8 cellular contexts compared by ENCODE assay signal in the genomic region with DNA sequence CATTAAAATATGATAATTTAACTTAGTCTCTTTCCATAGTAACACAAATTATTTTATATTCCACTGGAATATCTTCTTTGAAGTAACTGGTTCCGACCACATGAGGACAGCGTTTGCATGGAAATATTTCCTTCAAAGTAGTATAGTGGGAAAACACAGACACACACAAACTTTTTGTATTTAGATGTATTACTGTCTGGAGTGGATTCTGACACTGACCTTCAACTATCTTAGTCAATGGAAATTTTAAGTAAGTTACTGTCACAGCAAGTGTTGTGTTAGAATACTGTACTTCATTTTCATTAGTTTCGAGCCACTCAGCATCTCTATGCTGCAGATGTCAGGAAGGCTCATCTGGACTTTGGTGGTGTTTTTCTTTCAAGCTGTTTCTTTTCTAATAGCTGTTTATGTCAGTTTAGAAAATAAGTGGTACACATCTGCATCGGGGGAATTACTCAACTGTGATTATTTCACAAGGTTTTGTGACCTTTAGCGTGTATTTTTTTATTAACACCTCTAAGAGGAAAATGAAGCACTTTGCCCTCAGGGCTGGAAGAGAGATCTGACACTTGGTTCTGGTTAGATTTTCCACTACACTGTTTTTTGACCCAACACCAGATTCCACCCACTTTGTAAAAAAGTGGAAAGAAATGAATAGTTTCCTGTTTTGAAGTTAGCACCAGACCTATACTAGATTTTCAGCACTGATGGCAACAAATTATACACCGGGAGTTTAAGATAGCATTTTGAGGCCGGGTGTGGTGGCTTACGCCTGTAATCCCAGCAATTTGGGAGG. TPM values are rescaled to one million over a fixed set of nuclear protein-coding genes. Genes with fewer than 3 reads are reported as not detected.
A peak's percentile ranks its signal among the peaks of the same experiment; 100 is the strongest.
DNase-seq lines count a peak whose midpoint lies in the region; ATAC-seq and TF ChIP-seq lines count a peak whose summit lies in the region.

No MANE protein-coding gene starts in this region.

- H3K18ac ChIP-seq in neuronal stem cell (ENCODE audit: low read length): no peak overlapping the region

- 66% methylated on average over 8 of the region's 8 CpGs for WGBS in liver
- WGBS in neuronal stem cell (ENCODE audit: extremely low coverage in 2 of 2, insufficient read length in 2 of 2, insufficient replicate concordance in 1 of 2), 2 donors: no CpG with 5 or more reads among the region's 8 CpGs

- no peak overlapping the region for H3K23ac ChIP-seq in neuronal stem cell (ENCODE audit: low read depth, low read length, poor library complexity)

- DNase-seq in AG20443 (ENCODE audit: low spot score) (peak; percentile 28), HL-60 (ENCODE audit: low read depth in 1 of 2, low spot score in 1 of 2) (peak in 1 of 2 experiments; percentile 57), astrocyte of the cerebellum (ENCODE audit: low read depth) (no peak), KG1 (lab: John Stamatoyannopoulos, UW) (no peak), neuronal stem cell (ENCODE audit: low spot score) (no peak), HuH-7.5 (ENCODE audit: low spot score) (no peak)

- H2AFZ ChIP-seq in neuronal stem cell (ENCODE audit: low read length): no peak overlapping the region

- no peak overlapping the region for H4K91ac ChIP-seq in neuronal stem cell (ENCODE audit: low read depth, low read length, poor library complexity)

- H3K9ac ChIP-seq in liver (ENCODE audit: low read depth in 1 of 2, low read length in 2 of 2) (no peak overlapping the region), neuronal stem cell (ENCODE audit: low read depth, low read length, poor library complexity) (no peak overlapping the region)

- H2AK5ac ChIP-seq in neuronal stem cell (ENCODE audit: low read depth, low read length): no peak overlapping the region

- H2BK5ac ChIP-seq in neuronal stem cell (ENCODE audit: low read length): no peak overlapping the region

- TF ChIP-seq CTCF in HL-60 (IDR thresholded peaks at IDR 0.05; ENCODE audit: insufficient read depth, low read length): peak; percentile 32
- peak; percentile 63 for TF ChIP-seq CTCF in astrocyte of the cerebellum (IDR thresholded peaks at IDR 0.05; ENCODE audit: low read depth, low read length, missing control alignments)
- peak; percentile 37 for TF ChIP-seq CTCF in liver (IDR thresholded peaks at IDR 0.05; ENCODE audit: low read depth, low read length, missing input control)

- H3K27me3 ChIP-seq in HL-60 (ENCODE audit: insufficient read depth, poor library complexity, severe bottlenecking) (no peaks in the 10 kb centered on the region), liver (ENCODE audit: control insufficient read depth in 4 of 4, insufficient read depth in 4 of 4, low read length in 3 of 4) (no peaks in the 10 kb centered on the region), neuronal stem cell (ENCODE audit: control insufficient read depth in 3 of 3, insufficient read depth in 3 of 3, low read depth in 1 of 3, low read length in 3 of 3) (no peaks in the 10 kb centered on the region)

- H3K9me3 ChIP-seq in liver (ENCODE audit: control insufficient read depth in 4 of 4, low read length in 3 of 4): no peaks in the 10 kb centered on the region
- H3K9me3 ChIP-seq in neuronal stem cell (replicated peaks in 1 of 2; ENCODE audit: control insufficient read depth in 2 of 2, insufficient read depth in 1 of 2, low read depth in 1 of 2, low read length in 2 of 2): no peaks in the 10 kb centered on the region

- no peak overlapping the region for H2BK120ac ChIP-seq in neuronal stem cell (ENCODE audit: low read depth, low read length)

- H2BK15ac ChIP-seq in neuronal stem cell (ENCODE audit: low read length): no peak overlapping the region

- no peaks in the 10 kb centered on the region for H3K79me1 ChIP-seq in neuronal stem cell (ENCODE audit: low read depth, low read length)

- H3K4ac ChIP-seq in neuronal stem cell (ENCODE audit: low read length): no peak overlapping the region

- ATAC-seq in GM18511 (IDR thresholded peaks at IDR 0.05; ENCODE audit: unreplicated experiment): no peak

- H3K4me2 ChIP-seq in neuronal stem cell (ENCODE audit: insufficient read depth, low read length, poor library complexity, severe bottlenecking): no peak overlapping the region

- no peak overlapping the region for H2BK12ac ChIP-seq in neuronal stem cell (ENCODE audit: low read length)

- no peak overlapping the region for H4K8ac ChIP-seq in neuronal stem cell (ENCODE audit: low read depth, low read length)

- in situ Hi-C loops in astrocyte of the cerebellum (cut with HindIII; ENCODE audit: low sequenced_read_pairs): no loop called here

- H3K4me3 ChIP-seq in HL-60 (replicated peaks; ENCODE audit: insufficient read depth, low read length): no peak overlapping the region
- H3K4me3 ChIP-seq in astrocyte of the cerebellum (ENCODE audit: low read depth, low read length): no peak overlapping the region
- H3K4me3 ChIP-seq in liver (ENCODE audit: low read depth in 1 of 3, low read length in 3 of 3): no peak overlapping the region
- no peak overlapping the region for H3K4me3 ChIP-seq in neuronal stem cell (ENCODE audit: low read length in 2 of 2)

- no peaks in the 10 kb centered on the region for H3K36me3 ChIP-seq in liver (ENCODE audit: control insufficient read depth in 4 of 4, insufficient read depth in 3 of 4, low read depth in 1 of 4, low read length in 3 of 4)
- no peaks in the 10 kb centered on the region for H3K36me3 ChIP-seq in neuronal stem cell (replicated peaks in 1 of 2; ENCODE audit: control insufficient read depth in 2 of 2, insufficient read depth in 2 of 2, low read length in 2 of 2)

- H3K4me1 ChIP-seq in liver (ENCODE audit: control insufficient read depth in 4 of 4, insufficient read depth in 4 of 4, low read length in 3 of 4): no peaks in the 10 kb centered on the region
- no peaks in the 10 kb centered on the region for H3K4me1 ChIP-seq in neuronal stem cell (ENCODE audit: control insufficient read depth in 2 of 2, insufficient read depth in 1 of 2, low read depth in 1 of 2, low read length in 2 of 2)

- H3K27ac ChIP-seq in HL-60 (replicated peaks) (no peak overlapping the region), liver (ENCODE audit: low read depth in 1 of 2, low read length in 2 of 2) (no peak overlapping the region), neuronal stem cell (replicated peaks; ENCODE audit: low read length) (no peak overlapping the region)

- no peak overlapping the region for H3K14ac ChIP-seq in neuronal stem cell (ENCODE audit: low read length)

- peak; percentile 70 for TF ChIP-seq RAD21 in liver (IDR thresholded peaks at IDR 0.05)

TF ChIP-seq in liver, 16 proteins besides CTCF, POLR2A, EP300 and RAD21:
- TF ChIP-seq YY1 (IDR thresholded peaks at IDR 0.05) (no peak), TAF1 (conservative IDR thresholded peaks at IDR 0.05) (no peak), ZBTB33 (IDR thresholded peaks at IDR 0.05) (no peak), HNF4G (IDR thresholded peaks at IDR 0.05) (no peak), SP1 (IDR thresholded peaks at IDR 0.05) (no peak)

RNA-seq across cellular contexts. Expression of gene THOC1, which starts 18.9 kb away (rescaled TPM):
- total RNA-seq in liver: 10 to 100 TPM; 30.4 to 30.5 TPM
- polyA plus RNA-seq in liver: 10 to 100 TPM in 1 of 2 donors, 1 to 10 TPM in 1; 5.2 to 13.5 TPM
- polyA plus RNA-seq in neuronal stem cell (2013, experiment 1 of 2): 44.7 TPM
- 45.5 TPM for polyA plus RNA-seq in neuronal stem cell (2013, experiment 2 of 2)
